1 cellular context compared by ENCODE assay signal in the genomic region with DNA sequence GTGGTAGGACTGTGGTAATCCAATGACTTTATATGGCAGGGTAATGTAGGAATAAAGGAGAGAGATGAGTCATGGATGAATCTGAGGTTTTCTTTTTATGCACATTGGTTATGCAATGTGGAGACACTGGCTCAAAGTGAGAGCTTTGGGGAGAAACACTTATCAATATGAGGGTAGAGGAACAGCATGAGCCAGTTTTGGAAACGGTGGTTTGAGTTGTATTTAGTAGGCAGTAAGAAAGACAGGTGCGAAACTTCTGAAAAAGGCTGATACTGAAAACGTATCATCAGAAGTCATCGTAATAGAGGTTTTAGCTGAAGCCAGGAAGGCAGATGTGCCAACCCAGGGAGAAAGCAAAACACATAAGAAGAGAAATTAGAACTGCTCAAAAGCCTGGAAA.
TF ChIP-seq lines count a peak whose summit lies in the region.

No MANE protein-coding gene starts in this region.

TF ChIP-seq in GM23338, 12 proteins besides CTCF, POLR2A, EP300 and RAD21 (continued from another document):
- TF ChIP-seq, protein P1, sequence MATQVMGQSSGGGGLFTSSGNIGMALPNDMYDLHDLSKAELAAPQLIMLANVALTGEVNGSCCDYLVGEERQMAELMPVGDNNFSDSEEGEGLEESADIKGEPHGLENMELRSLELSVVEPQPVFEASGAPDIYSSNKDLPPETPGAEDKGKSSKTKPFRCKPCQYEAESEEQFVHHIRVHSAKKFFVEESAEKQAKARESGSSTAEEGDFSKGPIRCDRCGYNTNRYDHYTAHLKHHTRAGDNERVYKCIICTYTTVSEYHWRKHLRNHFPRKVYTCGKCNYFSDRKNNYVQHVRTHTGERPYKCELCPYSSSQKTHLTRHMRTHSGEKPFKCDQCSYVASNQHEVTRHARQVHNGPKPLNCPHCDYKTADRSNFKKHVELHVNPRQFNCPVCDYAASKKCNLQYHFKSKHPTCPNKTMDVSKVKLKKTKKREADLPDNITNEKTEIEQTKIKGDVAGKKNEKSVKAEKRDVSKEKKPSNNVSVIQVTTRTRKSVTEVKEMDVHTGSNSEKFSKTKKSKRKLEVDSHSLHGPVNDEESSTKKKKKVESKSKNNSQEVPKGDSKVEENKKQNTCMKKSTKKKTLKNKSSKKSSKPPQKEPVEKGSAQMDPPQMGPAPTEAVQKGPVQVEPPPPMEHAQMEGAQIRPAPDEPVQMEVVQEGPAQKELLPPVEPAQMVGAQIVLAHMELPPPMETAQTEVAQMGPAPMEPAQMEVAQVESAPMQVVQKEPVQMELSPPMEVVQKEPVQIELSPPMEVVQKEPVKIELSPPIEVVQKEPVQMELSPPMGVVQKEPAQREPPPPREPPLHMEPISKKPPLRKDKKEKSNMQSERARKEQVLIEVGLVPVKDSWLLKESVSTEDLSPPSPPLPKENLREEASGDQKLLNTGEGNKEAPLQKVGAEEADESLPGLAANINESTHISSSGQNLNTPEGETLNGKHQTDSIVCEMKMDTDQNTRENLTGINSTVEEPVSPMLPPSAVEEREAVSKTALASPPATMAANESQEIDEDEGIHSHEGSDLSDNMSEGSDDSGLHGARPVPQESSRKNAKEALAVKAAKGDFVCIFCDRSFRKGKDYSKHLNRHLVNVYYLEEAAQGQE (IDR thresholded peaks at IDR 0.05; ENCODE audit: unreplicated experiment), result no peak
- TF ChIP-seq NANOG (IDR thresholded peaks at IDR 0.05; ENCODE audit: borderline replicate concordance), result no peak
- TF ChIP-seq EZH2 (IDR thresholded peaks at IDR 0.05; ENCODE audit: low read depth, unreplicated experiment), result no peak
- no peak for TF ChIP-seq ZNF331 (CRISPR knock-in tag; IDR thresholded peaks at IDR 0.05; ENCODE audit: low read depth)
- TF ChIP-seq, protein P2, sequence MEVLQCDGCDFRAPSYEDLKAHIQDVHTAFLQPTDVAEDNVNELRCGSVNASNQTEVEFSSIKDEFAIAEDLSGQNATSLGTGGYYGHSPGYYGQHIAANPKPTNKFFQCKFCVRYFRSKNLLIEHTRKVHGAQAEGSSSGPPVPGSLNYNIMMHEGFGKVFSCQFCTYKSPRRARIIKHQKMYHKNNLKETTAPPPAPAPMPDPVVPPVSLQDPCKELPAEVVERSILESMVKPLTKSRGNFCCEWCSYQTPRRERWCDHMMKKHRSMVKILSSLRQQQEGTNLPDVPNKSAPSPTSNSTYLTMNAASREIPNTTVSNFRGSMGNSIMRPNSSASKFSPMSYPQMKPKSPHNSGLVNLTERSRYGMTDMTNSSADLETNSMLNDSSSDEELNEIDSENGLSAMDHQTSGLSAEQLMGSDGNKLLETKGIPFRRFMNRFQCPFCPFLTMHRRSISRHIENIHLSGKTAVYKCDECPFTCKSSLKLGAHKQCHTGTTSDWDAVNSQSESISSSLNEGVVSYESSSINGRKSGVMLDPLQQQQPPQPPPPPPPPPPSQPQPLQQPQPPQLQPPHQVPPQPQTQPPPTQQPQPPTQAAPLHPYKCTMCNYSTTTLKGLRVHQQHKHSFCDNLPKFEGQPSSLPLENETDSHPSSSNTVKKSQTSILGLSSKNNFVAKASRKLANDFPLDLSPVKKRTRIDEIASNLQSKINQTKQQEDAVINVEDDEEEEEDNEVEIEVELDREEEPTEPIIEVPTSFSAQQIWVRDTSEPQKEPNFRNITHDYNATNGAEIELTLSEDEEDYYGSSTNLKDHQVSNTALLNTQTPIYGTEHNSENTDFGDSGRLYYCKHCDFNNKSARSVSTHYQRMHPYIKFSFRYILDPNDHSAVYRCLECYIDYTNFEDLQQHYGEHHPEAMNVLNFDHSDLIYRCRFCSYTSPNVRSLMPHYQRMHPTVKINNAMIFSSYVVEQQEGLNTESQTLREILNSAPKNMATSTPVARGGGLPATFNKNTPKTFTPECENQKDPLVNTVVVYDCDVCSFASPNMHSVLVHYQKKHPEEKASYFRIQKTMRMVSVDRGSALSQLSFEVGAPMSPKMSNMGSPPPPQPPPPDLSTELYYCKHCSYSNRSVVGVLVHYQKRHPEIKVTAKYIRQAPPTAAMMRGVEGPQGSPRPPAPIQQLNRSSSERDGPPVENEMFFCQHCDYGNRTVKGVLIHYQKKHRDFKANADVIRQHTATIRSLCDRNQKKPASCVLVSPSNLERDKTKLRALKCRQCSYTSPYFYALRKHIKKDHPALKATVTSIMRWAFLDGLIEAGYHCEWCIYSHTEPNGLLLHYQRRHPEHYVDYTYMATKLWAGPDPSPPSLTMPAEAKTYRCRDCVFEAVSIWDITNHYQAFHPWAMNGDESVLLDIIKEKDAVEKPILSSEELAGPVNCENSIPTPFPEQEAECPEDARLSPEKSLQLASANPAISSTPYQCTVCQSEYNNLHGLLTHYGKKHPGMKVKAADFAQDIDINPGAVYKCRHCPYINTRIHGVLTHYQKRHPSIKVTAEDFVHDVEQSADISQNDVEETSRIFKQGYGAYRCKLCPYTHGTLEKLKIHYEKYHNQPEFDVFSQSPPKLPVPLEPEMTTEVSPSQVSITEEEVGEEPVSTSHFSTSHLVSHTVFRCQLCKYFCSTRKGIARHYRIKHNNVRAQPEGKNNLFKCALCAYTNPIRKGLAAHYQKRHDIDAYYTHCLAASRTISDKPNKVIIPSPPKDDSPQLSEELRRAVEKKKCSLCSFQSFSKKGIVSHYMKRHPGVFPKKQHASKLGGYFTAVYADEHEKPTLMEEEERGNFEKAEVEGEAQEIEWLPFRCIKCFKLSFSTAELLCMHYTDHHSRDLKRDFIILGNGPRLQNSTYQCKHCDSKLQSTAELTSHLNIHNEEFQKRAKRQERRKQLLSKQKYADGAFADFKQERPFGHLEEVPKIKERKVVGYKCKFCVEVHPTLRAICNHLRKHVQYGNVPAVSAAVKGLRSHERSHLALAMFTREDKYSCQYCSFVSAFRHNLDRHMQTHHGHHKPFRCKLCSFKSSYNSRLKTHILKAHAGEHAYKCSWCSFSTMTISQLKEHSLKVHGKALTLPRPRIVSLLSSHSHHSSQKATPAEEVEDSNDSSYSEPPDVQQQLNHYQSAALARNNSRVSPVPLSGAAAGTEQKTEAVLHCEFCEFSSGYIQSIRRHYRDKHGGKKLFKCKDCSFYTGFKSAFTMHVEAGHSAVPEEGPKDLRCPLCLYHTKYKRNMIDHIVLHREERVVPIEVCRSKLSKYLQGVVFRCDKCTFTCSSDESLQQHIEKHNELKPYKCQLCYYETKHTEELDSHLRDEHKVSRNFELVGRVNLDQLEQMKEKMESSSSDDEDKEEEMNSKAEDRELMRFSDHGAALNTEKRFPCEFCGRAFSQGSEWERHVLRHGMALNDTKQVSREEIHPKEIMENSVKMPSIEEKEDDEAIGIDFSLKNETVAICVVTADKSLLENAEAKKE (CRISPR knock-in tag; IDR thresholded peaks at IDR 0.05), result no peak
- no peak for TF ChIP-seq ZNF114 (CRISPR knock-in tag; IDR thresholded peaks at IDR 0.05)
- no peak for TF ChIP-seq POLR2AphosphoS5 (IDR thresholded peaks at IDR 0.05; ENCODE audit: low read depth)
- TF ChIP-seq, protein P3, sequence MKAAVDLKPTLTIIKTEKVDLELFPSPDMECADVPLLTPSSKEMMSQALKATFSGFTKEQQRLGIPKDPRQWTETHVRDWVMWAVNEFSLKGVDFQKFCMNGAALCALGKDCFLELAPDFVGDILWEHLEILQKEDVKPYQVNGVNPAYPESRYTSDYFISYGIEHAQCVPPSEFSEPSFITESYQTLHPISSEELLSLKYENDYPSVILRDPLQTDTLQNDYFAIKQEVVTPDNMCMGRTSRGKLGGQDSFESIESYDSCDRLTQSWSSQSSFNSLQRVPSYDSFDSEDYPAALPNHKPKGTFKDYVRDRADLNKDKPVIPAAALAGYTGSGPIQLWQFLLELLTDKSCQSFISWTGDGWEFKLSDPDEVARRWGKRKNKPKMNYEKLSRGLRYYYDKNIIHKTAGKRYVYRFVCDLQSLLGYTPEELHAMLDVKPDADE (IDR thresholded peaks at IDR 0.05), result no peak
- no peak for TF ChIP-seq EZH2phosphoT487 (IDR thresholded peaks at IDR 0.05; ENCODE audit: unreplicated experiment)
- no peak for TF ChIP-seq CREB1 (CRISPR knock-in tag; IDR thresholded peaks at IDR 0.05; ENCODE audit: low read depth)
- no peak for TF ChIP-seq STAT1 (IDR thresholded peaks at IDR 0.05; ENCODE audit: unreplicated experiment)
